In the genomic region with DNA sequence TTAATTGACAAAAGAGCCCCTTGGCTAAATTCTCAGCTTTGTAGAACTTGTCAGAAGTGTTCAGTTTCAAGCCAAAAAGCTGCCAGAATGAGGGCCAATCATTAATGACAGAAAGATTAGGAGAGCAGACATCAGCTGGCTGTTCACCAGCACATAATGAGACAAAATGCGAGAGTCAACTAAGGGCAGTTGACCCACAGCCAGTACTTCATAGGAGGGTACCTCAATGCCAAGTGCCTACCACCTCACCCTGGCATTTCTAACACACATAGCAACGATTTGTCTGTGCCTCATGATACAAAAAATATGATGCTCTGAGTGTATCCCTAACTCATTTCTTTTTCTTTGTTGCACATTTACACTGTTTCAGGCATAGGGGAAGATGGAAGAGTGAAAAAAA, we compare ENCODE assay signal across 22 cellular contexts.
DNase-seq lines count a peak whose midpoint lies in the region; ATAC-seq and TF ChIP-seq lines count a peak whose summit lies in the region.
"Had no signal": no experiment of that assay in that cellular context is flagged by ENCODE, and none has a peak within 500 bp of the region (broad histone marks: within the 10 kb centered on the region; RNA-seq: fewer than 3 reads in every experiment).

No MANE protein-coding gene starts in this region.

- H3K27me3 ChIP-seq in right atrium auricular region (no peaks in the 10 kb centered on the region), neutrophil (no peaks in the 10 kb centered on the region)

- H3K36me3 ChIP-seq in right atrium auricular region, result no peaks in the 10 kb centered on the region
- H3K36me3 ChIP-seq in neutrophil, result no peaks in the 10 kb centered on the region
- H3K36me3 ChIP-seq: BE2C, HAP-1 had no signal

- peak overlapping the region; percentile 22 for H3K27ac Mint-ChIP-seq in chondrocyte (ENCODE audit: unreplicated experiment)
- H3K27ac Mint-ChIP-seq: GM23338 had no signal

- peak overlapping the region in 1 of 2 donors; percentile 21 for H3K27ac ChIP-seq in right atrium auricular region
- peak overlapping the region; percentile 69 for H3K27ac ChIP-seq in neutrophil

- H3K4me1 ChIP-seq in right atrium auricular region (peaks cover 0 to 5% of the 10 kb centered on the region in 2 donors), neutrophil (ENCODE audit: control insufficient read depth in 1 of 2, insufficient read depth in 1 of 2, low read depth in 1 of 2, low read length in 1 of 2) (peaks cover 69 to 71% of the 10 kb centered on the region in 2 experiments)
- H3K4me1 ChIP-seq: BE2C, HAP-1 had no signal

- ATAC-seq in left cardiac atrium (peak; percentile 50 to 74), GM21381 (IDR thresholded peaks at IDR 0.05; ENCODE audit: unreplicated experiment) (no peak), GM18858 (IDR thresholded peaks at IDR 0.05; ENCODE audit: unreplicated experiment) (no peak)
- ATAC-seq: A549, GM23338, HepG2, K562, PC-3 had no signal

- H3K36me3 Mint-ChIP-seq in chondrocyte (ENCODE audit: low read depth), result no peaks in the 10 kb centered on the region

- H3K4me1 Mint-ChIP-seq in chondrocyte (ENCODE audit: low read depth), result peaks cover 47% of the 10 kb centered on the region

- H3K9me3 Mint-ChIP-seq in chondrocyte (ENCODE audit: low read depth), result peaks cover 4% of the 10 kb centered on the region

- H3K27me3 Mint-ChIP-seq in chondrocyte (ENCODE audit: low read depth), result no peaks in the 10 kb centered on the region

- H3K4me3 ChIP-seq in right atrium auricular region (no peak overlapping the region), neutrophil (ENCODE audit: low read depth in 1 of 2, low read length in 1 of 2) (no peak overlapping the region)
- H3K4me3 ChIP-seq: A549, GM23338, HAP-1, K562 had no signal

- peak; percentile 37 for DNase-seq in left cardiac atrium
- DNase-seq in right atrium auricular region (ENCODE audit: low spot score), result no peak
- DNase-seq in chondrocyte (ENCODE audit: low spot score), result no peak
- no peak for DNase-seq in NCI-H2171 (lab: John Stamatoyannopoulos, UW)
- DNase-seq: BE2C, DMS79 treated with DMSO at 0.1 percent for 48 hours, NCI-H1092, NCI-H146, NCI-H2029, NCI-H345, NCI-H526, PC-3, SHP77 treated with DMSO at 0.1 percent for 48 hours, SK-N-SH had no signal

- intact Hi-C loops in left cardiac atrium (cut with DNase I), result loop anchor here in 1 of 2 donors (2.0 kb wide), 1 partner anchor 127 kb away; no protein-coding TSS in a partner anchor

- H3K4me3 Mint-ChIP-seq in chondrocyte (ENCODE audit: unreplicated experiment), result no peak overlapping the region
- H3K4me3 Mint-ChIP-seq: GM23338 had no signal

- no peak for TF ChIP-seq CTCF in right atrium auricular region (IDR thresholded peaks at IDR 0.05)
- TF ChIP-seq CTCF in chondrocyte (IDR thresholded peaks at IDR 0.05), result no peak
- TF ChIP-seq CTCF in neutrophil (IDR thresholded peaks at IDR 0.05), result no peak

- H3K9me3 ChIP-seq in right atrium auricular region (no peaks in the 10 kb centered on the region), neutrophil (no peaks in the 10 kb centered on the region)
- H3K9me3 ChIP-seq: BE2C, HAP-1, SK-N-SH had no signal

Comparison
In these comparisons a context has a peak if more than half of its experiments do, and no peak if none do; other contexts are left out.
1. ATAC-seq: peak in left cardiac atrium (2 of 2); none in GM21381 (single experiment) and GM18858 (single experiment).